Comparison of ENCODE assay signal across 14 cellular contexts in genomic region chr10:48469516-48470020, GRCh38.
DNase-seq lines count a peak whose midpoint lies in the region.
"Had no signal": no experiment of that assay in that cellular context is flagged by ENCODE, and none has a peak within 500 bp of the region (broad histone marks: within the 10 kb centered on the region; RNA-seq: fewer than 3 reads in every experiment).

No MANE protein-coding gene starts in this region.

- H3K27me3 Mint-ChIP-seq in CD4-positive, alpha-beta memory T cell, result no peaks in the 10 kb centered on the region
- H3K27me3 Mint-ChIP-seq: activated naive CD4-positive, alpha-beta T cell treated with anti-CD3 and anti-CD28 coated beads, Interleukin-2, amount 50 U/mL, for 24 hours; B cell had no signal

- H3K27me3 ChIP-seq in HUES6 (ENCODE audit: control insufficient read depth, insufficient read depth, low read length) (peaks cover 17% of the 10 kb centered on the region), neuron (ENCODE audit: insufficient read depth, low read length) (no peaks in the 10 kb centered on the region)
- H3K27me3 ChIP-seq in CD4-positive, alpha-beta memory T cell (ENCODE audit: insufficient read depth, low read length), result no peaks in the 10 kb centered on the region

- no peak overlapping the region for H3K27ac ChIP-seq in HUES6 (ENCODE audit: low read depth, low read length)
- H3K27ac ChIP-seq in CD4-positive, alpha-beta memory T cell (ENCODE audit: low read depth, low read length), result no peak overlapping the region
- H3K27ac ChIP-seq: breast epithelium, VCaP had no signal

- no peaks in the 10 kb centered on the region for H3K36me3 Mint-ChIP-seq in CD4-positive, alpha-beta memory T cell
- H3K36me3 Mint-ChIP-seq: activated naive CD4-positive, alpha-beta T cell treated with anti-CD3 and anti-CD28 coated beads, Interleukin-2, amount 50 U/mL, for 24 hours had no signal

- peak overlapping the region; percentile 5 for H2AFZ ChIP-seq in neuron (ENCODE audit: low read depth, low read length)

- H3K4me3 Mint-ChIP-seq in CD4-positive, alpha-beta memory T cell, result no peak overlapping the region
- H3K4me3 Mint-ChIP-seq: activated naive CD4-positive, alpha-beta T cell treated with anti-CD3 and anti-CD28 coated beads, Interleukin-2, amount 50 U/mL, for 24 hours; B cell had no signal

- H3K4me1 Mint-ChIP-seq in CD4-positive, alpha-beta memory T cell, result no peaks in the 10 kb centered on the region
- H3K4me1 Mint-ChIP-seq: activated naive CD4-positive, alpha-beta T cell treated with anti-CD3 and anti-CD28 coated beads, Interleukin-2, amount 50 U/mL, for 24 hours; B cell had no signal

- intact Hi-C loops in CD4-positive, alpha-beta memory T cell (cut with micrococcal nuclease), result no loop called here

- H3K9ac ChIP-seq in HUES6 (ENCODE audit: low read length), result peak overlapping the region; percentile 21

- H3K36me3 ChIP-seq in HUES6 (ENCODE audit: control insufficient read depth, insufficient read depth, low read length) (no peaks in the 10 kb centered on the region), neuron (ENCODE audit: insufficient read depth, low read length) (no peaks in the 10 kb centered on the region)
- H3K36me3 ChIP-seq in CD4-positive, alpha-beta memory T cell (ENCODE audit: insufficient read depth, low read length), result no peaks in the 10 kb centered on the region
- H3K36me3 ChIP-seq: breast epithelium had no signal

- H3K4me3 ChIP-seq in HUES6 (ENCODE audit: low read depth, low read length) (no peak overlapping the region), neuron (ENCODE audit: low read length) (no peak overlapping the region)
- H3K4me3 ChIP-seq in CD4-positive, alpha-beta memory T cell (ENCODE audit: low read length in 2 of 2), result no peak overlapping the region
- H3K4me3 ChIP-seq: breast epithelium had no signal

- POLR2A ChIA-PET in CD4-positive, alpha-beta memory T cell (lab: Charles Lee; ENCODE audit: partially characterized antibody), result no interaction called here

- CTCF ChIA-PET in CD4-positive, alpha-beta memory T cell (lab: Charles Lee; ENCODE audit: partially characterized antibody), result interaction anchor here (1.2 kb wide), 1 partner anchor 187 kb away, joined by 3 read pairs; no protein-coding TSS in a partner anchor

- H3K9me3 ChIP-seq in HUES6 (ENCODE audit: control insufficient read depth, insufficient read depth, low read depth, low read length), result no peaks in the 10 kb centered on the region
- no peaks in the 10 kb centered on the region for H3K9me3 ChIP-seq in neuron (ENCODE audit: low read length)
- H3K9me3 ChIP-seq in CD4-positive, alpha-beta memory T cell (ENCODE audit: control insufficient read depth in 1 of 2, low read length in 2 of 2), result no peaks in the 10 kb centered on the region

- H3K27ac Mint-ChIP-seq in CD4-positive, alpha-beta memory T cell, result no peak overlapping the region
- H3K27ac Mint-ChIP-seq: activated naive CD4-positive, alpha-beta T cell treated with anti-CD3 and anti-CD28 coated beads, Interleukin-2, amount 50 U/mL, for 24 hours; B cell had no signal

- H3K9me3 Mint-ChIP-seq in CD4-positive, alpha-beta memory T cell, result no peaks in the 10 kb centered on the region
- H3K9me3 Mint-ChIP-seq: activated naive CD4-positive, alpha-beta T cell treated with anti-CD3 and anti-CD28 coated beads, Interleukin-2, amount 50 U/mL, for 24 hours had no signal

- peak; percentile 35 for DNase-seq in CD1c-positive myeloid dendritic cell (ENCODE audit: extremely low spot score)
- peak; percentile 44 for DNase-seq in ecto neural progenitor cell (ENCODE audit: low spot score)
- DNase-seq in nucleus accumbens (lab: John Stamatoyannopoulos, UW), result no peak
- no peak for DNase-seq in CD4-positive, alpha-beta memory T cell
- DNase-seq in DMS79 (lab: John Stamatoyannopoulos, UW), result no peak
- no peak for DNase-seq in SKM-1 (lab: John Stamatoyannopoulos, UW; ENCODE audit: unreplicated experiment)
- DNase-seq: NCI-H1930, NCI-H510A treated with DMSO at 0.1 percent for 48 hours had no signal

- H3K4me1 ChIP-seq in HUES6 (ENCODE audit: control insufficient read depth, insufficient read depth, low read length), result peaks cover 46% of the 10 kb centered on the region
- no peaks in the 10 kb centered on the region for H3K4me1 ChIP-seq in neuron (ENCODE audit: insufficient read depth, low read length)
- no peaks in the 10 kb centered on the region for H3K4me1 ChIP-seq in CD4-positive, alpha-beta memory T cell (ENCODE audit: insufficient read depth, low read length)
- H3K4me1 ChIP-seq: breast epithelium had no signal

Comparison
In these comparisons a context has a peak if more than half of its experiments do, and no peak if none do; other contexts are left out.
1. DNase-seq: peak in CD1c-positive myeloid dendritic cell (single experiment) and ecto neural progenitor cell (single experiment); none in nucleus accumbens (0 of 56), CD4-positive, alpha-beta memory T cell (0 of 5), DMS79 (single experiment) and SKM-1 (single experiment).